Comparison of ENCODE assay signal across 7 cellular contexts in the genomic region with DNA sequence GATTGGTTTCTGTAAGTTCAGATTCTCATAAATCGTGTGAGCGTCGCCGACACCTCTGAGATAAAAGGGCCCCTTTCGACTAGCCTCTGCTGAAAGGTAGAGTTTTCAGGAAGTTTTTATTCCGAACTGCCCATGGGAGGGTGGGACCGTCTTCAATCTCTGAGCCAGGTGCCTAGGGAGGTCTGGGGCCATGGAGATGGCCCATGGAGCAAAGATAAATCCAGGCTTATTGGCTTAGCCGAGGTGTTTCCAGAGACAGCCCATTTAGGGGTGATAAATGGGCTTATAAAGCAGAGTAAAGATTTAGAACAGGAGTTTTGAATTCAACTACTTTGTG. TPM values are rescaled to one million over a fixed set of nuclear protein-coding genes. Genes with fewer than 3 reads are reported as not detected.
DNase-seq lines count a peak whose midpoint lies in the region; ATAC-seq and TF ChIP-seq lines count a peak whose summit lies in the region.

No MANE protein-coding gene starts in this region.

- H3K4me1 ChIP-seq in right lobe of liver (peaks cover 0 to 14% (median 0%) of the 10 kb centered on the region in 4 donors), upper lobe of right lung (peaks cover 22% of the 10 kb centered on the region)

- no peak for DNase-seq in activated naive CD8-positive, alpha-beta T cell treated with anti-CD3 and anti-CD28 coated beads for 36 hours
- DNase-seq in right lobe of liver (no peak), upper lobe of right lung (no peak), midbrain (lab: John Stamatoyannopoulos, UW) (no peak)
- DNase-seq in activated CD4-positive, alpha-beta T cell treated with anti-CD3 and anti-CD28 coated beads, Interleukin-2, amount 50 U/mL, for 48 hours = no peak

- H3K27ac ChIP-seq in right lobe of liver = peak overlapping the region; percentile 64 to 72 (median 66)
- H3K27ac ChIP-seq in upper lobe of right lung = peak overlapping the region; percentile 86

- peak overlapping the region; percentile 65 to 87 (median 83) for H3K4me3 ChIP-seq in right lobe of liver
- peak overlapping the region; percentile 92 for H3K4me3 ChIP-seq in upper lobe of right lung

- H3K36me3 ChIP-seq in right lobe of liver = no peaks in the 10 kb centered on the region
- H3K36me3 ChIP-seq in upper lobe of right lung = no peaks in the 10 kb centered on the region

- intact Hi-C loops in right lobe of liver (cut with DNase I) = no loop called here
- intact Hi-C loops in upper lobe of right lung (cut with DNase I) = no loop called here

- 0% methylated on average over 1 of the region's 8 CpGs for WGBS in right lobe of liver (ENCODE audit: insufficient coverage, low coverage, low lambda C conversion rate, missing lambda C conversion rate)

- peak; percentile 2 for ATAC-seq in GM19372 (IDR thresholded peaks at IDR 0.05; ENCODE audit: low read depth, unreplicated experiment)
- ATAC-seq in HG03103 (IDR thresholded peaks at IDR 0.05; ENCODE audit: low read depth, unreplicated experiment) = peak; percentile 2
- ATAC-seq in right lobe of liver = peak in 2 of 4 donors; percentile 1 to 2
- ATAC-seq in upper lobe of right lung = peak; percentile 0

- no peaks in the 10 kb centered on the region for H3K9me3 Mint-ChIP-seq in activated naive CD8-positive, alpha-beta T cell treated with anti-CD3 and anti-CD28 coated beads for 36 hours

- peaks cover 29% of the 10 kb centered on the region for H3K36me3 Mint-ChIP-seq in activated naive CD8-positive, alpha-beta T cell treated with anti-CD3 and anti-CD28 coated beads for 36 hours

- no peaks in the 10 kb centered on the region for H3K27me3 Mint-ChIP-seq in activated naive CD8-positive, alpha-beta T cell treated with anti-CD3 and anti-CD28 coated beads for 36 hours

- no peak for TF ChIP-seq POLR2A in right lobe of liver (IDR thresholded peaks at IDR 0.05)

- peak overlapping the region; percentile 92 for H3K4me3 Mint-ChIP-seq in activated naive CD8-positive, alpha-beta T cell treated with anti-CD3 and anti-CD28 coated beads for 36 hours

- H3K27ac Mint-ChIP-seq in activated naive CD8-positive, alpha-beta T cell treated with anti-CD3 and anti-CD28 coated beads for 36 hours = peak overlapping the region; percentile 94

- TF ChIP-seq CTCF in right lobe of liver (IDR thresholded peaks at IDR 0.05) = no peak
- no peak for TF ChIP-seq CTCF in upper lobe of right lung (IDR thresholded peaks at IDR 0.05)

- peaks cover 32% of the 10 kb centered on the region for H3K4me1 Mint-ChIP-seq in activated naive CD8-positive, alpha-beta T cell treated with anti-CD3 and anti-CD28 coated beads for 36 hours

- H3K9me3 ChIP-seq in right lobe of liver = no peaks in the 10 kb centered on the region
- H3K9me3 ChIP-seq in upper lobe of right lung = no peaks in the 10 kb centered on the region

- H3K27me3 ChIP-seq in right lobe of liver = no peaks in the 10 kb centered on the region
- no peaks in the 10 kb centered on the region for H3K27me3 ChIP-seq in upper lobe of right lung

RNA-seq across cellular contexts. Expression of a gene that starts 0.4 kb away (rescaled TPM):
- total RNA-seq in activated naive CD8-positive, alpha-beta T cell treated with anti-CD3 and anti-CD28 coated beads for 36 hours = 10 to 100 TPM; 43.3 to 51.1 TPM
- total RNA-seq in right lobe of liver (1 to 10 TPM; 6.3 to 9.8 (median 7.8) TPM), upper lobe of right lung (22.5 TPM)

RNA-seq across cellular contexts. Expression of a gene that starts 0.7 kb away (rescaled TPM):
- total RNA-seq in activated naive CD8-positive, alpha-beta T cell treated with anti-CD3 and anti-CD28 coated beads for 36 hours = 1 to 10 TPM in 1 of 2 experiments, under 1 TPM in 1; 0.99 to 1.7 TPM
- total RNA-seq in right lobe of liver (1 to 10 TPM in 3 of 6 experiments, under 1 TPM in 3; 0.43 to 1.6 (median 0.96) TPM), upper lobe of right lung (4.1 TPM)
